Comparison of ENCODE assay signal across 8 cellular contexts in genomic region chr19:50430888-50431342, GRCh38. TPM values are rescaled to one million over a fixed set of nuclear protein-coding genes. Genes with fewer than 3 reads are reported as not detected.
DNase-seq lines count a peak whose midpoint lies in the region; ATAC-seq and TF ChIP-seq lines count a peak whose summit lies in the region.

No MANE protein-coding gene starts in this region.

- peak overlapping the region; percentile 11 for H3K27ac Mint-ChIP-seq in Calu3 (ENCODE audit: unreplicated experiment)
- peak overlapping the region in 1 of 2 donors; percentile 85 for H3K27ac Mint-ChIP-seq in effector memory CD8-positive, alpha-beta T cell

- no peaks in the 10 kb centered on the region for H3K9me3 ChIP-seq in neutrophil

- H3K4me3 Mint-ChIP-seq in Calu3 (ENCODE audit: low read depth, unreplicated experiment): peak overlapping the region; percentile 75
- H3K4me3 Mint-ChIP-seq in effector memory CD8-positive, alpha-beta T cell: peak overlapping the region; percentile 90

- DNase-seq in Calu3 (no peak), NAMALWA (ENCODE audit: low spot score) (peak; percentile 70), amygdala (lab: John Stamatoyannopoulos, UW) (no peak), foreskin melanocyte (no peak), putamen (ENCODE audit: low spot score) (no peak)
- DNase-seq in effector memory CD8-positive, alpha-beta T cell: no peak
- DNase-seq in activated CD4-positive, CD25-positive, alpha-beta regulatory T cell treated with anti-CD3 and anti-CD28 coated beads, Interleukin-2, amount 50 U/mL, for 72 hours: no peak

- peak overlapping the region; percentile 56 to 78 for H3K4me3 ChIP-seq in neutrophil (ENCODE audit: low read depth in 1 of 2, low read length in 1 of 2)

- H3K27me3 Mint-ChIP-seq in Calu3 (ENCODE audit: unreplicated experiment): peaks cover 66% of the 10 kb centered on the region
- H3K27me3 Mint-ChIP-seq in effector memory CD8-positive, alpha-beta T cell: peaks cover 6 to 64% of the 10 kb centered on the region in 2 donors

- no peak for ATAC-seq in effector memory CD8-positive, alpha-beta T cell (replicated peaks)

- H3K36me3 Mint-ChIP-seq in Calu3 (ENCODE audit: insufficient read depth, unreplicated experiment): peaks cover 27% of the 10 kb centered on the region
- H3K36me3 Mint-ChIP-seq in effector memory CD8-positive, alpha-beta T cell (ENCODE audit: insufficient read depth): peaks cover 6% of the 10 kb centered on the region

- no peaks in the 10 kb centered on the region for H3K4me1 Mint-ChIP-seq in Calu3 (ENCODE audit: low read depth, unreplicated experiment)
- H3K4me1 Mint-ChIP-seq in effector memory CD8-positive, alpha-beta T cell (ENCODE audit: low read depth in 2 of 2): peaks cover 11 to 16% of the 10 kb centered on the region in 2 donors

- H3K36me3 ChIP-seq in neutrophil: no peaks in the 10 kb centered on the region

- intact Hi-C loops in Calu3 (cut with micrococcal nuclease; ENCODE audit: unreplicated experiment): no loop called here

- H3K4me1 ChIP-seq in neutrophil (ENCODE audit: control insufficient read depth in 1 of 2, insufficient read depth in 1 of 2, low read depth in 1 of 2, low read length in 1 of 2): peaks cover 17 to 28% of the 10 kb centered on the region in 2 experiments

- no peaks in the 10 kb centered on the region for H3K9me3 Mint-ChIP-seq in Calu3 (ENCODE audit: low read depth, unreplicated experiment)
- no peaks in the 10 kb centered on the region for H3K9me3 Mint-ChIP-seq in effector memory CD8-positive, alpha-beta T cell

- TF ChIP-seq CTCF in Calu3 (IDR thresholded peaks at IDR 0.05; ENCODE audit: unreplicated experiment): no peak
- TF ChIP-seq CTCF in neutrophil (IDR thresholded peaks at IDR 0.05): no peak

- peaks cover 35% of the 10 kb centered on the region for H3K27me3 ChIP-seq in neutrophil

- CTCF ChIA-PET in Calu3 (lab: Charles Lee): no interaction called here

- BruUV-seq in Calu3 (replicated peaks; lab: Mats Ljungman, UMichigan): no TSS peak

- peak overlapping the region; percentile 67 for H3K27ac ChIP-seq in neutrophil

RNA-seq across cellular contexts. Expression of gene MYBPC2, which starts 1.8 kb away (rescaled TPM):
- not detected in 2 replicates for total RNA-seq in Calu3 (2022)

RNA-seq across cellular contexts. Expression of gene SPIB, which starts 12.2 kb away (rescaled TPM):
- total RNA-seq in Calu3 (2022): 1.2 and 1.3 TPM in 2 replicates

RNA-seq across cellular contexts. Expression of gene EMC10, which starts 45.4 kb away (rescaled TPM):
- total RNA-seq in Calu3 (2022): 200 and 214 TPM in 2 replicates

RNA-seq across cellular contexts. Expression of gene GARIN5A, which starts 45.7 kb away (rescaled TPM):
- total RNA-seq in Calu3 (2022): 6.0 and 7.8 TPM in 2 replicates

RNA-seq across cellular contexts. Expression of gene POLD1, which starts 46.8 kb away (rescaled TPM):
- total RNA-seq in Calu3 (2022): 67.1 and 81.9 TPM in 2 replicates
